ENCODE assay signal across 1 cellular context in the genomic region with DNA sequence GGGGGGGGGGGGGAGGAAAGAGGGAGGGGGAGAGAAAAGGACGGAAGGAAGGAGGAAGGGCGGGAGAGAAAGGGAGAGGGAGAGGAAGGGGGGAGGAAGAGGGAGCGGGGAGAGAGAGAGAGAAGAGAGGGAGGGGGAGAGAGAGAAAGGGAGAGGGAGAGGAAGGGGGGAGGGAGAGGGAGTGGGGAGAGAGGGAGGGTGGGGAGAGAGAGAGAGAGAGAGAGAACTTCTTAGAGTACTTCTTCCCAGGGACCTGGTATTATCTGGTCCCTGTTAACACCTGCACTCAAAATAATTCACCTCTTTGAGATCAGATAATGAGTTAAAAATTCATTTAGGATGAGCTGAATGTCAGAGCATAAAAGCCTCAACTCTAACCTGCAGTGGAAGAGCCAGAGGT.
TF ChIP-seq lines count a peak whose summit lies in the region.

No MANE protein-coding gene starts in this region.

TF ChIP-seq in HCT116, 20 proteins besides CTCF, POLR2A, EP300 and RAD21 (continued from another document):
- TF ChIP-seq, protein P1, sequence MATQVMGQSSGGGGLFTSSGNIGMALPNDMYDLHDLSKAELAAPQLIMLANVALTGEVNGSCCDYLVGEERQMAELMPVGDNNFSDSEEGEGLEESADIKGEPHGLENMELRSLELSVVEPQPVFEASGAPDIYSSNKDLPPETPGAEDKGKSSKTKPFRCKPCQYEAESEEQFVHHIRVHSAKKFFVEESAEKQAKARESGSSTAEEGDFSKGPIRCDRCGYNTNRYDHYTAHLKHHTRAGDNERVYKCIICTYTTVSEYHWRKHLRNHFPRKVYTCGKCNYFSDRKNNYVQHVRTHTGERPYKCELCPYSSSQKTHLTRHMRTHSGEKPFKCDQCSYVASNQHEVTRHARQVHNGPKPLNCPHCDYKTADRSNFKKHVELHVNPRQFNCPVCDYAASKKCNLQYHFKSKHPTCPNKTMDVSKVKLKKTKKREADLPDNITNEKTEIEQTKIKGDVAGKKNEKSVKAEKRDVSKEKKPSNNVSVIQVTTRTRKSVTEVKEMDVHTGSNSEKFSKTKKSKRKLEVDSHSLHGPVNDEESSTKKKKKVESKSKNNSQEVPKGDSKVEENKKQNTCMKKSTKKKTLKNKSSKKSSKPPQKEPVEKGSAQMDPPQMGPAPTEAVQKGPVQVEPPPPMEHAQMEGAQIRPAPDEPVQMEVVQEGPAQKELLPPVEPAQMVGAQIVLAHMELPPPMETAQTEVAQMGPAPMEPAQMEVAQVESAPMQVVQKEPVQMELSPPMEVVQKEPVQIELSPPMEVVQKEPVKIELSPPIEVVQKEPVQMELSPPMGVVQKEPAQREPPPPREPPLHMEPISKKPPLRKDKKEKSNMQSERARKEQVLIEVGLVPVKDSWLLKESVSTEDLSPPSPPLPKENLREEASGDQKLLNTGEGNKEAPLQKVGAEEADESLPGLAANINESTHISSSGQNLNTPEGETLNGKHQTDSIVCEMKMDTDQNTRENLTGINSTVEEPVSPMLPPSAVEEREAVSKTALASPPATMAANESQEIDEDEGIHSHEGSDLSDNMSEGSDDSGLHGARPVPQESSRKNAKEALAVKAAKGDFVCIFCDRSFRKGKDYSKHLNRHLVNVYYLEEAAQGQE (IDR thresholded peaks at IDR 0.05; ENCODE audit: low read depth) = no peak
- TF ChIP-seq, protein P2, sequence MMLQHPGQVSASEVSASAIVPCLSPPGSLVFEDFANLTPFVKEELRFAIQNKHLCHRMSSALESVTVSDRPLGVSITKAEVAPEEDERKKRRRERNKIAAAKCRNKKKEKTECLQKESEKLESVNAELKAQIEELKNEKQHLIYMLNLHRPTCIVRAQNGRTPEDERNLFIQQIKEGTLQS (IDR thresholded peaks at IDR 0.05) = no peak
- no peak for TF ChIP-seq ELF1 (IDR thresholded peaks at IDR 0.05; ENCODE audit: borderline replicate concordance, low read depth)
- TF ChIP-seq, protein P3, sequence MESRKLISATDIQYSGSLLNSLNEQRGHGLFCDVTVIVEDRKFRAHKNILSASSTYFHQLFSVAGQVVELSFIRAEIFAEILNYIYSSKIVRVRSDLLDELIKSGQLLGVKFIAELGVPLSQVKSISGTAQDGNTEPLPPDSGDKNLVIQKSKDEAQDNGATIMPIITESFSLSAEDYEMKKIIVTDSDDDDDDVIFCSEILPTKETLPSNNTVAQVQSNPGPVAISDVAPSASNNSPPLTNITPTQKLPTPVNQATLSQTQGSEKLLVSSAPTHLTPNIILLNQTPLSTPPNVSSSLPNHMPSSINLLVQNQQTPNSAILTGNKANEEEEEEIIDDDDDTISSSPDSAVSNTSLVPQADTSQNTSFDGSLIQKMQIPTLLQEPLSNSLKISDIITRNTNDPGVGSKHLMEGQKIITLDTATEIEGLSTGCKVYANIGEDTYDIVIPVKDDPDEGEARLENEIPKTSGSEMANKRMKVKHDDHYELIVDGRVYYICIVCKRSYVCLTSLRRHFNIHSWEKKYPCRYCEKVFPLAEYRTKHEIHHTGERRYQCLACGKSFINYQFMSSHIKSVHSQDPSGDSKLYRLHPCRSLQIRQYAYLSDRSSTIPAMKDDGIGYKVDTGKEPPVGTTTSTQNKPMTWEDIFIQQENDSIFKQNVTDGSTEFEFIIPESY (IDR thresholded peaks at IDR 0.05; ENCODE audit: extremely low read depth, insufficient replicate concordance, low read length) = no peak
TF ChIP-seq in HCT116: peak in this region for 0.
